13 cellular contexts compared by ENCODE assay signal in genomic region chr1:116951175-116951935, GRCh38. TPM values are rescaled to one million over a fixed set of nuclear protein-coding genes. Genes with fewer than 3 reads are reported as not detected.
DNase-seq lines count a peak whose midpoint lies in the region; ATAC-seq and TF ChIP-seq lines count a peak whose summit lies in the region.
"Had no signal": no experiment of that assay in that cellular context is flagged by ENCODE, and none has a peak within 500 bp of the region (broad histone marks: within the 10 kb centered on the region; RNA-seq: fewer than 3 reads in every experiment).

No MANE protein-coding gene starts in this region.

- no peak overlapping the region for H2BK15ac ChIP-seq in mesendoderm (replicated peaks; ENCODE audit: low read depth)

- no peaks in the 10 kb centered on the region for H3K79me2 ChIP-seq in mesendoderm (ENCODE audit: control insufficient read depth, insufficient read depth, low read length)

- H3K4me2 ChIP-seq in mesendoderm (ENCODE audit: low read length), result no peak overlapping the region

- TF ChIP-seq CTCF in thoracic aorta (IDR thresholded peaks at IDR 0.05), result no peak

- H2BK120ac ChIP-seq in mesendoderm (ENCODE audit: low read depth, low read length), result no peak overlapping the region

- H3K56ac ChIP-seq in mesendoderm (ENCODE audit: low read length), result peak overlapping the region; percentile 8

- H2AK5ac ChIP-seq in mesendoderm (ENCODE audit: low read length), result no peak overlapping the region

- H3K4ac ChIP-seq in mesendoderm (ENCODE audit: low read depth, low read length), result no peak overlapping the region

- no peak overlapping the region for H4K8ac ChIP-seq in mesendoderm (ENCODE audit: low read depth, low read length)

- DNase-seq in NCI-H446 treated with DMSO at 0.1 percent for 48 hours (lab: John Stamatoyannopoulos, UW), result peak; percentile 25
- DNase-seq in mesendoderm, result no peak
- DNase-seq in thoracic aorta (ENCODE audit: low spot score), result peak; percentile 17
- DNase-seq in stimulated activated naive CD8-positive, alpha-beta T cell treated with anti-CD3 and anti-CD28 coated beads, Interleukin-15, Interleukin-2, amounts not matched to agents 100 U/mL and 50 U/mL, for 24 hours, result no peak
- DNase-seq in NCI-H2081 (lab: John Stamatoyannopoulos, UW), result no peak
- DNase-seq: DMS79 treated with DMSO at 0.1 percent for 48 hours; effector CD4-positive, alpha-beta T cell; NCI-H748 treated with DMSO at 0.1 percent for 48 hours; T-helper 2 cell had no signal

- H4K5ac ChIP-seq in mesendoderm (ENCODE audit: low read length), result no peak overlapping the region

- no peaks in the 10 kb centered on the region for H3K79me1 ChIP-seq in mesendoderm (ENCODE audit: low read length)

- H3K4me3 ChIP-seq in esophagus (ENCODE audit: low read depth in 1 of 2, low read length in 2 of 2), result no peak overlapping the region
- H3K4me3 ChIP-seq in mesendoderm (ENCODE audit: low read length), result no peak overlapping the region
- peak overlapping the region; percentile 48 for H3K4me3 ChIP-seq in thoracic aorta

- H3K18ac ChIP-seq in mesendoderm (ENCODE audit: low read length), result no peak overlapping the region

- ATAC-seq in thoracic aorta (ENCODE audit: insufficient number of reproducible peaks, low FRiP score, low read depth) (peak; percentile 58), GM19452 (IDR thresholded peaks at IDR 0.05; ENCODE audit: unreplicated experiment) (no peak), GM18907 (IDR thresholded peaks at IDR 0.05; ENCODE audit: unreplicated experiment) (no peak)
- no peak for ATAC-seq in stimulated activated naive CD8-positive, alpha-beta T cell treated with anti-CD3 and anti-CD28 coated beads, Interleukin-15, Interleukin-2, amounts not matched to agents 100 U/mL and 50 U/mL, for 24 hours

- H3K27me3 ChIP-seq in esophagus (ENCODE audit: control insufficient read depth in 1 of 2, insufficient read depth in 2 of 2, low read length in 2 of 2) (no peaks in the 10 kb centered on the region), mesendoderm (ENCODE audit: insufficient read depth, low read length, poor library complexity) (no peaks in the 10 kb centered on the region), thoracic aorta (replicated peaks; ENCODE audit: insufficient read depth) (no peaks in the 10 kb centered on the region)

- no peak overlapping the region for H3K23ac ChIP-seq in mesendoderm (ENCODE audit: low read length)

- H3K9ac ChIP-seq in mesendoderm (ENCODE audit: low read length), result no peak overlapping the region

- H3K36me3 ChIP-seq in esophagus (ENCODE audit: control insufficient read depth in 2 of 2, insufficient read depth in 2 of 2, low read length in 1 of 2) (peaks cover 0 to 8% of the 10 kb centered on the region in 2 donors), mesendoderm (ENCODE audit: control insufficient read depth, insufficient read depth, low read length) (no peaks in the 10 kb centered on the region), thoracic aorta (peaks cover 3% of the 10 kb centered on the region)

- H3K4me1 ChIP-seq in esophagus (ENCODE audit: control insufficient read depth in 2 of 2, insufficient read depth in 2 of 2, low read length in 1 of 2), result peaks cover 0 to 4% of the 10 kb centered on the region in 2 donors
- peaks cover 6% of the 10 kb centered on the region for H3K4me1 ChIP-seq in mesendoderm (ENCODE audit: control insufficient read depth, low read depth, low read length)
- H3K4me1 ChIP-seq in thoracic aorta (ENCODE audit: control insufficient read depth in 1 of 2, low read depth in 2 of 2), result peaks cover 4 to 36% of the 10 kb centered on the region in 2 donors

- 54 to 65% methylated on average over 12 of the region's 12 CpGs for whole genome bisulfite sequencing in esophagus, 2 donors
- no CpG with 5 or more reads among the region's 12 CpGs for WGBS in mesendoderm (ENCODE audit: extremely low coverage, insufficient coverage, low lambda C conversion rate)

- H2BK5ac ChIP-seq in mesendoderm (ENCODE audit: low read length), result no peak overlapping the region

- H3K9me3 ChIP-seq in esophagus (ENCODE audit: control insufficient read depth in 2 of 2, insufficient read depth in 1 of 2, low read depth in 1 of 2, low read length in 1 of 2) (no peaks in the 10 kb centered on the region), thoracic aorta (no peaks in the 10 kb centered on the region)

- H3K27ac ChIP-seq in esophagus (ENCODE audit: low read depth in 2 of 2, low read length in 1 of 2) (peak overlapping the region; percentile 45 to 47), mesendoderm (ENCODE audit: low read depth, low read length) (no peak overlapping the region), thoracic aorta (peak overlapping the region; percentile 3 to 47)

RNA-seq across cellular contexts. Expression of gene PTGFRN, which starts 41.6 kb away (rescaled TPM):
- 10 to 100 TPM; 25.9 to 37.2 TPM for polyA plus RNA-seq in esophagus
- 49.3 TPM for polyA plus RNA-seq in mesendoderm (2013, experiment 1 of 2)
- polyA plus RNA-seq in mesendoderm (2013, experiment 2 of 2), result 46.6 TPM
- 10 to 100 TPM; 24.5 to 32.7 TPM for total RNA-seq in thoracic aorta
- polyA plus RNA-seq: IgD-negative memory B cell had no signal

RNA-seq across cellular contexts. Expression of gene CD101, which starts 50.2 kb away (rescaled TPM):
- polyA plus RNA-seq in esophagus, result 1 to 10 TPM; 1.5 to 2.9 TPM
- 1.3 TPM for polyA plus RNA-seq in mesendoderm (2013, experiment 1 of 2)
- polyA plus RNA-seq in mesendoderm (2013, experiment 2 of 2), result 1.7 TPM
- 1 to 10 TPM in 1 of 2 donors, under 1 TPM in 1; 0.85 to 1.8 TPM for total RNA-seq in thoracic aorta

Comparison
In these comparisons a context has a peak if more than half of its experiments do, and no peak if none do; other contexts are left out.
1. DNase-seq: peak in NCI-H446 treated with DMSO at 0.1 percent for 48 hours (single experiment) and thoracic aorta (single experiment); none in mesendoderm (single experiment), stimulated activated naive CD8-positive, alpha-beta T cell treated with anti-CD3 and anti-CD28 coated beads, Interleukin-15, Interleukin-2, amounts not matched to agents 100 U/mL and 50 U/mL, for 24 hours (single experiment) and NCI-H2081 (0 of 2).